15 cellular contexts compared by ENCODE assay signal in the genomic region with DNA sequence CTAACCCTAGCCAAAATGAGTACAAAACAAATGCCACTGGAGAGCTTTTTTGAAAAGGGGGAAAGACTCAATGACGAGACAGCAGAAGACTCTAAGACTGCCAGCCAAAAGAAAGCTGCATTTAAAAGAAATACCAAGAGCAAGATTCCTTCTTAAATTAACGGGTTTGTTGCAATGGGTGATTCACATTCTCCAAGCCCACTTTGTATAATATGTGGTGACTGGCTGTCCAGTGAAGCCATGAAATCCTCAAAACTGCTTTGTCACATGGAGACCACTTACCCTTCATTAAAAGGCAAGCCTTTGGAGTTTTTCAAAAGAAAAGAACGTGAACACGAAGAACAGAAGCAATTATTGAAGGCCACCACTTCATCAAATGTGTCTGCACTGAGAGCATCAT.
DNase-seq lines count a peak whose midpoint lies in the region; ATAC-seq, FAIRE-seq and TF ChIP-seq lines count a peak whose summit lies in the region.
"Had no signal": no experiment of that assay in that cellular context is flagged by ENCODE, and none has a peak within 500 bp of the region (broad histone marks: within the 10 kb centered on the region; RNA-seq: fewer than 3 reads in every experiment).

No MANE protein-coding gene starts in this region.

- H3K4me1 ChIP-seq in RWPE2 (ENCODE audit: insufficient read depth, poor library complexity, severe bottlenecking): peaks cover 37% of the 10 kb centered on the region
- H3K4me1 ChIP-seq in kidney (ENCODE audit: control insufficient read depth in 1 of 2, insufficient read depth in 1 of 2, low read depth in 1 of 2, low read length in 2 of 2): no peaks in the 10 kb centered on the region

- no peaks in the 10 kb centered on the region for H3K27me3 Mint-ChIP-seq in nephron progenitor cell (ENCODE audit: low read depth, poor library complexity)
- H3K27me3 Mint-ChIP-seq: CD4-positive, alpha-beta memory T cell had no signal

- no peak overlapping the region for H3K4me3 ChIP-seq in RWPE2 (ENCODE audit: severe bottlenecking)
- H3K4me3 ChIP-seq in astrocyte of the spinal cord (ENCODE audit: low read depth, low read length): no peak overlapping the region
- H3K4me3 ChIP-seq in kidney (ENCODE audit: low read length in 2 of 2): no peak overlapping the region
- H3K4me3 ChIP-seq: GM23338 had no signal

- H3K4me1 Mint-ChIP-seq in nephron progenitor cell: no peaks in the 10 kb centered on the region
- H3K4me1 Mint-ChIP-seq: GM23338 had no signal

- TF ChIP-seq POLR2A in erythroblast (IDR thresholded peaks at IDR 0.05; ENCODE audit: low read length): no peak

- DNase-seq in ELR (ENCODE audit: low read depth) (peak; percentile 23), RWPE2 (ENCODE audit: low spot score) (no peak), astrocyte of the spinal cord (ENCODE audit: low read depth, low spot score) (peak; percentile 41), nephron progenitor cell (no peak), kidney (no peak), NCI-H2171 (lab: John Stamatoyannopoulos, UW) (no peak), erythroblast (lab: John Stamatoyannopoulos, UW) (no peak), GM19238 (ENCODE audit: insufficient read length, low spot score) (no peak)
- DNase-seq: CD4-positive, alpha-beta memory T cell; NCI-H1105; NCI-H748 treated with DMSO at 0.1 percent for 48 hours; SHP77 treated with DMSO at 0.1 percent for 48 hours had no signal

- H3K4me3 Mint-ChIP-seq in nephron progenitor cell: no peak overlapping the region
- H3K4me3 Mint-ChIP-seq: CD4-positive, alpha-beta memory T cell; GM23338 had no signal

- TF ChIP-seq CTCF in RWPE2 (IDR thresholded peaks at IDR 0.05; ENCODE audit: poor library complexity, severe bottlenecking) (no peak), astrocyte of the spinal cord (IDR thresholded peaks at IDR 0.05; ENCODE audit: low read depth, low read length) (no peak), nephron progenitor cell (IDR thresholded peaks at IDR 0.05) (no peak), kidney (IDR thresholded peaks at IDR 0.05; ENCODE audit: borderline replicate concordance, extremely low read depth, insufficient read depth) (no peak)

- H3K27ac Mint-ChIP-seq in nephron progenitor cell: peak overlapping the region; percentile 19
- H3K27ac Mint-ChIP-seq: GM23338 had no signal

- H3K9ac ChIP-seq in kidney (ENCODE audit: low read length in 2 of 2): no peak overlapping the region

- H3K9me3 ChIP-seq in RWPE2 (ENCODE audit: severe bottlenecking) (no peaks in the 10 kb centered on the region), kidney (ENCODE audit: control insufficient read depth in 1 of 2, low read length in 2 of 2) (no peaks in the 10 kb centered on the region)

- peaks cover 10% of the 10 kb centered on the region for H3K9me3 Mint-ChIP-seq in nephron progenitor cell
- H3K9me3 Mint-ChIP-seq: CD4-positive, alpha-beta memory T cell; GM23338 had no signal

- no peak for ATAC-seq in RWPE2 (ENCODE audit: low read depth)
- ATAC-seq: GM23338 had no signal

- peaks cover 24% of the 10 kb centered on the region for H3K36me3 Mint-ChIP-seq in nephron progenitor cell (ENCODE audit: low read depth)

- peaks cover 25% of the 10 kb centered on the region for H3K36me3 ChIP-seq in RWPE2 (ENCODE audit: low read depth)
- peaks cover 0 to 3% of the 10 kb centered on the region in 2 donors for H3K36me3 ChIP-seq in kidney (ENCODE audit: control insufficient read depth in 1 of 2, insufficient read depth in 2 of 2, low read length in 2 of 2)

- intact Hi-C loops in kidney (cut with DNase I): no loop called here

- no peak for FAIRE-seq in kidney (lab: Jason Lieb, UNC)
- FAIRE-seq: A204.1, GM12891 had no signal

- no peaks in the 10 kb centered on the region for H3K27me3 ChIP-seq in RWPE2 (ENCODE audit: insufficient read depth, poor library complexity, severe bottlenecking)

- peak overlapping the region; percentile 26 for H3K27ac ChIP-seq in RWPE2 (ENCODE audit: poor library complexity, severe bottlenecking)
- H3K27ac ChIP-seq in kidney (ENCODE audit: low read depth in 2 of 2, low read length in 2 of 2): no peak overlapping the region

- in situ Hi-C loops in astrocyte of the spinal cord (cut with HindIII; ENCODE audit: low sequenced_read_pairs): no loop called here

Comparison
In these comparisons a context has a peak if more than half of its experiments do, and no peak if none do; other contexts are left out.
1. DNase-seq: peak in ELR (single experiment) and astrocyte of the spinal cord (single experiment); none in RWPE2 (single experiment), nephron progenitor cell (single experiment), kidney (single experiment), NCI-H2171 (single experiment), erythroblast (0 of 2) and GM19238 (single experiment).